21 cellular contexts compared by ENCODE assay signal in the genomic region with DNA sequence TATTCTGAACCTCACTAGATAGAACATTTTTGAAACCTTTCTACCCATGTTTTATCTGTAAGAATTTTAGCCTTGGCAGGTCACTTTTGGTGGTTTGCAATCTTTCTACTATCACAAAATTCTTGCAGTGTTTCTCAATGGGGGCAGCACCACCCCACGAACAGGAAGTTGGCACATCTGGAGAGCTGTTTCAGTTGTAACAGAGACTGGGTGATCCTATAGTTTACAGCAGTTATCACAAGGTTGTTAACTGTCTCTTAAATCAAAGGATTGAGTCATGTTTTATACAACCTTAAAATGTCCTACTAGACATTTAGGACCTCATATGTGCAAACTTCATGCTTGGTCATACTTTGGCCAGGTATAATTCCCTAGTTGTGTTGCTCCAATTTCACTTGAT.
"Had no signal": no experiment of that assay in that cellular context is flagged by ENCODE, and none has a peak within 500 bp of the region (broad histone marks: within the 10 kb centered on the region; RNA-seq: fewer than 3 reads in every experiment).

No MANE protein-coding gene starts in this region.

- H3K27ac ChIP-seq: gastrocnemius medialis, sigmoid colon, stomach had no signal

- H3K4me3 Mint-ChIP-seq: activated naive CD4-positive, alpha-beta T cell treated with anti-CD3 and anti-CD28 coated beads, Interleukin-2, amount 10 ng/mL, durations not matched to agents 7 days and 5 days; activated naive CD8-positive, alpha-beta T cell treated with anti-CD3 and anti-CD28 coated beads, Interleukin-2, amount 50 U/mL, for 24 hours; mesothelial cell of epicardium; natural killer cell treated with Interleukin-12 subunit alpha and Interleukin-12 subunit beta and Interleukin-15 and Interleukin-18, amount 100 ng/mL, for 72 hours; stimulated activated effector memory CD8-positive, alpha-beta T cell treated with anti-CD3 and anti-CD28 coated beads, Interleukin-12 subunit alpha, Interleukin-12 subunit beta, amount 100 ng/mL, for 72 hours; type B pancreatic cell had no signal

- H3K4me1 Mint-ChIP-seq: activated naive CD4-positive, alpha-beta T cell treated with anti-CD3 and anti-CD28 coated beads, Interleukin-2, amount 10 ng/mL, durations not matched to agents 7 days and 5 days; activated naive CD8-positive, alpha-beta T cell treated with anti-CD3 and anti-CD28 coated beads, Interleukin-2, amount 50 U/mL, for 24 hours; mesothelial cell of epicardium; stimulated activated effector memory CD8-positive, alpha-beta T cell treated with anti-CD3 and anti-CD28 coated beads, Interleukin-12 subunit alpha, Interleukin-12 subunit beta, amount 100 ng/mL, for 72 hours had no signal

- H3K36me3 Mint-ChIP-seq: activated naive CD4-positive, alpha-beta T cell treated with anti-CD3 and anti-CD28 coated beads, Interleukin-2, amount 10 ng/mL, durations not matched to agents 7 days and 5 days; natural killer cell treated with Interleukin-12 subunit alpha and Interleukin-12 subunit beta and Interleukin-15 and Interleukin-18, amount 100 ng/mL, for 72 hours; stimulated activated effector memory CD8-positive, alpha-beta T cell treated with anti-CD3 and anti-CD28 coated beads, Interleukin-12 subunit alpha, Interleukin-12 subunit beta, amount 100 ng/mL, for 72 hours; type B pancreatic cell had no signal

- H3K27ac Mint-ChIP-seq: activated naive CD4-positive, alpha-beta T cell treated with anti-CD3 and anti-CD28 coated beads, Interleukin-2, amount 10 ng/mL, durations not matched to agents 7 days and 5 days; activated naive CD8-positive, alpha-beta T cell treated with anti-CD3 and anti-CD28 coated beads, Interleukin-2, amount 50 U/mL, for 24 hours; mesothelial cell of epicardium; natural killer cell treated with Interleukin-12 subunit alpha and Interleukin-12 subunit beta and Interleukin-15 and Interleukin-18, amount 100 ng/mL, for 72 hours; stimulated activated effector memory CD8-positive, alpha-beta T cell treated with anti-CD3 and anti-CD28 coated beads, Interleukin-12 subunit alpha, Interleukin-12 subunit beta, amount 100 ng/mL, for 72 hours; type B pancreatic cell had no signal

- H3K9me3 Mint-ChIP-seq: activated naive CD4-positive, alpha-beta T cell treated with anti-CD3 and anti-CD28 coated beads, Interleukin-2, amount 10 ng/mL, durations not matched to agents 7 days and 5 days; mesothelial cell of epicardium; type B pancreatic cell had no signal

- H3K27me3 Mint-ChIP-seq: activated naive CD4-positive, alpha-beta T cell treated with anti-CD3 and anti-CD28 coated beads, Interleukin-2, amount 10 ng/mL, durations not matched to agents 7 days and 5 days; activated naive CD8-positive, alpha-beta T cell treated with anti-CD3 and anti-CD28 coated beads, Interleukin-2, amount 50 U/mL, for 24 hours; natural killer cell treated with Interleukin-12 subunit alpha and Interleukin-12 subunit beta and Interleukin-15 and Interleukin-18, amount 100 ng/mL, for 72 hours; type B pancreatic cell had no signal

- DNase-seq: activated CD4-positive, alpha-beta T cell treated with anti-CD3 and anti-CD28 coated beads for 1 hour; activated CD8-positive, alpha-beta memory T cell treated with anti-CD3 and anti-CD28 coated beads for 24 hours; activated CD8-positive, alpha-beta memory T cell treated with anti-CD3 and anti-CD28 coated beads, Interleukin-2, amount 50 U/mL, for 48 hours; activated effector memory CD4-positive, alpha-beta T cell treated with Interleukin-2 at 50 U/mL for 16 hours; activated naive CD4-positive, alpha-beta T cell treated with anti-CD3 and anti-CD28 coated beads, Interleukin-2, amount 10 ng/mL, durations not matched to agents 7 days and 5 days; activated naive CD8-positive, alpha-beta T cell treated with anti-CD3 and anti-CD28 coated beads, Interleukin-2, amount 50 U/mL, for 24 hours; activated T-cell treated with anti-CD3 and anti-CD28 coated beads, Interleukin-2, amount 50 U/mL, for 48 hours; aorta; effector CD4-positive, alpha-beta T cell; gastrocnemius medialis; head of caudate nucleus; posterior cingulate gyrus; sigmoid colon; stimulated activated CD4-positive, alpha-beta T cell treated with anti-CD3 and anti-CD28 coated beads, Interleukin-4, amount 100 ng/mL, for 24 hours; stomach had no signal

- H3K4me3 ChIP-seq: gastrocnemius medialis, lung, sigmoid colon, stomach had no signal

- ATAC-seq: activated naive CD8-positive, alpha-beta T cell treated with anti-CD3 and anti-CD28 coated beads, Interleukin-2, amount 50 U/mL, for 24 hours; gastrocnemius medialis; left lobe of liver; natural killer cell treated with Interleukin-12 subunit alpha and Interleukin-12 subunit beta and Interleukin-15 and Interleukin-18, amount 100 ng/mL, for 72 hours; stimulated activated effector memory CD8-positive, alpha-beta T cell treated with anti-CD3 and anti-CD28 coated beads, Interleukin-12 subunit alpha, Interleukin-12 subunit beta, amount 100 ng/mL, for 72 hours had no signal
